Comparison of ENCODE assay signal across 24 cellular contexts in genomic region chr6:152428126-152428525, GRCh38.
DNase-seq lines count a peak whose midpoint lies in the region; ATAC-seq, FAIRE-seq and TF ChIP-seq lines count a peak whose summit lies in the region.
"Had no signal": no experiment of that assay in that cellular context is flagged by ENCODE, and none has a peak within 500 bp of the region (broad histone marks: within the 10 kb centered on the region; RNA-seq: fewer than 3 reads in every experiment).

No MANE protein-coding gene starts in this region.

- TF ChIP-seq CTCF in astrocyte (IDR thresholded peaks at IDR 0.05; ENCODE audit: insufficient read depth, low read depth, low read length): no peak
- no peak for TF ChIP-seq CTCF in fibroblast of the aortic adventitia (IDR thresholded peaks at IDR 0.05; ENCODE audit: insufficient read depth, low read length)
- TF ChIP-seq CTCF in osteoblast (IDR thresholded peaks at IDR 0.05; ENCODE audit: extremely low read depth, low read depth, low read length): no peak
- TF ChIP-seq CTCF in CD14-positive monocyte (IDR thresholded peaks at IDR 0.05): no peak
- no peak for TF ChIP-seq CTCF in smooth muscle cell (IDR thresholded peaks at IDR 0.05; ENCODE audit: borderline replicate concordance, insufficient read depth, poor library complexity, severe bottlenecking)
- no peak for TF ChIP-seq CTCF in GM10266 (IDR thresholded peaks at IDR 0.05; ENCODE audit: control insufficient read depth, insufficient read depth, low read depth, missing control alignments)

- FAIRE-seq in astrocyte (lab: Jason Lieb, UNC): no peak
- FAIRE-seq: H54 had no signal

- WGBS in smooth muscle cell (ENCODE audit: low lambda C conversion rate): 83% methylated on average over 11 of the region's 11 CpGs

- no peak overlapping the region for H3K27ac ChIP-seq in astrocyte (ENCODE audit: low read depth, low read length)
- no peak overlapping the region for H3K27ac ChIP-seq in osteoblast (ENCODE audit: low read depth, low read length)
- no peak overlapping the region for H3K27ac ChIP-seq in smooth muscle cell (ENCODE audit: low read depth)
- H3K27ac ChIP-seq: heart left ventricle, transverse colon had no signal

- DNase-seq in EH (ENCODE audit: low read depth): peak; percentile 19
- peak; percentile 32 for DNase-seq in astrocyte (ENCODE audit: low read depth)
- DNase-seq in fibroblast of the aortic adventitia (ENCODE audit: low read depth): peak; percentile 63
- no peak for DNase-seq in osteoblast (ENCODE audit: insufficient read length, low spot score, missing footprints)
- no peak for DNase-seq in CD14-positive monocyte (ENCODE audit: low spot score)
- DNase-seq in smooth muscle cell (lab: John Stamatoyannopoulos, UW; ENCODE audit: unreplicated experiment): no peak
- no peak for DNase-seq in GM10266 (ENCODE audit: extremely low spot score)
- DNase-seq: activated naive CD4-positive, alpha-beta T cell; activated T-cell treated with anti-CD3 and anti-CD28 coated beads for 4 hours; CD8-positive, alpha-beta memory T cell; cortex of kidney; DMS79 treated with DMSO at 0.1 percent for 48 hours; heart left ventricle; KBM-7; NCI-H1048; NCI-H524 treated with DMSO at 0.1 percent for 48 hours; retina; Right ventricle myocardium superior; T-helper 1 cell; transverse colon had no signal

- H3K36me3 Mint-ChIP-seq in astrocyte (ENCODE audit: low read depth, unreplicated experiment): no peaks in the 10 kb centered on the region
- no peaks in the 10 kb centered on the region for H3K36me3 Mint-ChIP-seq in CD14-positive monocyte
- H3K36me3 Mint-ChIP-seq: stimulated activated memory B cell treated with anti-CD40 and anti-IgM and Interleukin-4, amounts not matched to agents 10 μg/mL and 1 μg/mL and 100 μg/mL, for 72 hours had no signal

- no peaks in the 10 kb centered on the region for H3K36me3 ChIP-seq in astrocyte (ENCODE audit: insufficient read depth, low read length)
- no peaks in the 10 kb centered on the region for H3K36me3 ChIP-seq in osteoblast (ENCODE audit: insufficient read depth, low read length)
- no peaks in the 10 kb centered on the region for H3K36me3 ChIP-seq in smooth muscle cell (ENCODE audit: low read depth)
- H3K36me3 ChIP-seq: transverse colon had no signal

- intact Hi-C loops in CD14-positive monocyte (cut with micrococcal nuclease): no loop called here

- no peaks in the 10 kb centered on the region for H4K20me1 ChIP-seq in astrocyte (ENCODE audit: insufficient read depth, low read length)
- no peaks in the 10 kb centered on the region for H4K20me1 ChIP-seq in osteoblast (ENCODE audit: insufficient read depth, low read length)
- H4K20me1 ChIP-seq in smooth muscle cell (ENCODE audit: low read depth): no peaks in the 10 kb centered on the region

- H3K9me3 Mint-ChIP-seq in astrocyte (ENCODE audit: unreplicated experiment) (no peaks in the 10 kb centered on the region), CD14-positive monocyte (peaks cover 0 to 2% (median 0%) of the 10 kb centered on the region in 7 donors)
- H3K9me3 Mint-ChIP-seq: neural crest cell; stimulated activated memory B cell treated with anti-CD40 and anti-IgM and Interleukin-4, amounts not matched to agents 10 μg/mL and 1 μg/mL and 100 μg/mL, for 72 hours had no signal

- H3K4me2 ChIP-seq in astrocyte (ENCODE audit: low read length): peak overlapping the region; percentile 3
- H3K4me2 ChIP-seq in osteoblast (ENCODE audit: insufficient read depth, low read length): peak overlapping the region; percentile 44
- no peak overlapping the region for H3K4me2 ChIP-seq in smooth muscle cell

- no peaks in the 10 kb centered on the region for H3F3A ChIP-seq in smooth muscle cell (ENCODE audit: low read depth)

- no peak overlapping the region for H3K9ac ChIP-seq in astrocyte (ENCODE audit: low read length)
- H3K9ac ChIP-seq in smooth muscle cell (ENCODE audit: low read depth): no peak overlapping the region

- no peak for ATAC-seq in HG03097 (IDR thresholded peaks at IDR 0.05; ENCODE audit: low FRiP score, unreplicated experiment)
- ATAC-seq: heart left ventricle; stimulated activated memory B cell treated with anti-CD40 and anti-IgM and Interleukin-4, amounts not matched to agents 10 μg/mL and 1 μg/mL and 100 μg/mL, for 72 hours had no signal

- H3K4me1 Mint-ChIP-seq in astrocyte (ENCODE audit: low read depth, unreplicated experiment) (no peaks in the 10 kb centered on the region), CD14-positive monocyte (no peaks in the 10 kb centered on the region)
- H3K4me1 Mint-ChIP-seq: CD8-positive, alpha-beta memory T cell; neural crest cell had no signal

- H3K27ac Mint-ChIP-seq in astrocyte (ENCODE audit: unreplicated experiment) (no peak overlapping the region), CD14-positive monocyte (no peak overlapping the region)
- H3K27ac Mint-ChIP-seq: CD8-positive, alpha-beta memory T cell; stimulated activated memory B cell treated with anti-CD40 and anti-IgM and Interleukin-4, amounts not matched to agents 10 μg/mL and 1 μg/mL and 100 μg/mL, for 72 hours had no signal

- H3K27me3 Mint-ChIP-seq in astrocyte (ENCODE audit: low read depth, unreplicated experiment) (no peaks in the 10 kb centered on the region), CD14-positive monocyte (ENCODE audit: low read depth in 3 of 3) (no peaks in the 10 kb centered on the region)

- H3K27me3 ChIP-seq in astrocyte (ENCODE audit: insufficient read depth, low read length) (no peaks in the 10 kb centered on the region), osteoblast (ENCODE audit: insufficient read depth, low read length) (no peaks in the 10 kb centered on the region), smooth muscle cell (ENCODE audit: low read depth) (peaks cover 4% of the 10 kb centered on the region)
- H3K27me3 ChIP-seq: transverse colon had no signal

- H3K4me3 Mint-ChIP-seq in astrocyte (ENCODE audit: unreplicated experiment) (no peak overlapping the region), CD14-positive monocyte (no peak overlapping the region)
- H3K4me3 Mint-ChIP-seq: CD8-positive, alpha-beta memory T cell; neural crest cell; stimulated activated memory B cell treated with anti-CD40 and anti-IgM and Interleukin-4, amounts not matched to agents 10 μg/mL and 1 μg/mL and 100 μg/mL, for 72 hours had no signal

- H3K79me2 ChIP-seq in astrocyte (ENCODE audit: insufficient read depth, low read length) (no peaks in the 10 kb centered on the region), osteoblast (ENCODE audit: insufficient read depth, low read length) (no peaks in the 10 kb centered on the region), smooth muscle cell (ENCODE audit: low read depth) (no peaks in the 10 kb centered on the region)

- H3K9me3 ChIP-seq in astrocyte (ENCODE audit: insufficient read depth, low read depth, low read length) (no peaks in the 10 kb centered on the region), osteoblast (ENCODE audit: low read depth, low read length) (no peaks in the 10 kb centered on the region), smooth muscle cell (replicated peaks; ENCODE audit: low read depth) (no peaks in the 10 kb centered on the region)
- H3K9me3 ChIP-seq: heart left ventricle, transverse colon had no signal

- no peak overlapping the region for H3K4me3 ChIP-seq in astrocyte (ENCODE audit: insufficient read depth, low read depth, low read length)
- no peak overlapping the region for H3K4me3 ChIP-seq in fibroblast of the aortic adventitia (ENCODE audit: low read depth, low read length)
- H3K4me3 ChIP-seq in osteoblast (ENCODE audit: insufficient read depth, low read length): no peak overlapping the region
- H3K4me3 ChIP-seq in smooth muscle cell: no peak overlapping the region
- H3K4me3 ChIP-seq: heart left ventricle, transverse colon had no signal

- peak overlapping the region; percentile 73 for H2AFZ ChIP-seq in astrocyte (ENCODE audit: low read depth, low read length)
- peak overlapping the region; percentile 92 for H2AFZ ChIP-seq in osteoblast (ENCODE audit: low read length)
- no peak overlapping the region for H2AFZ ChIP-seq in smooth muscle cell (ENCODE audit: low read depth)

- no peaks in the 10 kb centered on the region for H3K4me1 ChIP-seq in astrocyte (ENCODE audit: insufficient read depth, low read length)
- H3K4me1 ChIP-seq in osteoblast (ENCODE audit: insufficient read depth, low read length): no peaks in the 10 kb centered on the region
- H3K4me1 ChIP-seq in smooth muscle cell (ENCODE audit: low read depth): no peaks in the 10 kb centered on the region
- H3K4me1 ChIP-seq: heart left ventricle, transverse colon had no signal

Comparison
In these comparisons a context has a peak if more than half of its experiments do, and no peak if none do; other contexts are left out.
1. DNase-seq: peak in EH (single experiment), astrocyte (single experiment) and fibroblast of the aortic adventitia (single experiment); none in osteoblast (single experiment), CD14-positive monocyte (single experiment), smooth muscle cell (single experiment) and GM10266 (single experiment).